ENCODE assay signal across 17 cellular contexts in genomic region chr17:34370376-34370996, GRCh38. TPM values are rescaled to one million over a fixed set of nuclear protein-coding genes. Genes with fewer than 3 reads are reported as not detected.
DNase-seq lines count a peak whose midpoint lies in the region; ATAC-seq, FAIRE-seq and TF ChIP-seq lines count a peak whose summit lies in the region.
"Had no signal": no experiment of that assay in that cellular context is flagged by ENCODE, and none has a peak within 500 bp of the region (broad histone marks: within the 10 kb centered on the region; RNA-seq: fewer than 3 reads in every experiment).

No MANE protein-coding gene starts in this region.

- H3K4me3 Mint-ChIP-seq in activated T-helper 2 cell treated with anti-CD3 and anti-CD28 coated beads, Interferon-gamma antibody, Interleukin-2, Interleukin-4, amounts not matched to agents 10 μg/mL and 5 μg/mL and 100 μg/mL, durations not matched to agents 14 hours and 24 hours and 36 hours (ENCODE audit: low read depth) = no peak overlapping the region

- H3K4me2 ChIP-seq in Loucy (ENCODE audit: low read depth, low read length, poor library complexity, severe bottlenecking) = peak overlapping the region; percentile 18

- H3K79me2 ChIP-seq in Loucy (ENCODE audit: insufficient read depth, low read length) = no peaks in the 10 kb centered on the region

- intact Hi-C loops in activated T-helper 2 cell treated with anti-CD3 and anti-CD28 coated beads, Interferon-gamma antibody, Interleukin-2, Interleukin-4, amounts not matched to agents 10 μg/mL and 5 μg/mL and 100 μg/mL, durations not matched to agents 14 hours and 24 hours and 36 hours (cut with micrococcal nuclease) = no loop called here
- intact Hi-C loops in posterior vena cava (cut with DNase I) (no loop called here), tibial artery (cut with DNase I; ENCODE audit: low total_unique reads) (no loop called here)

- H3K27ac ChIP-seq in tibial artery = no peak overlapping the region
- H3K27ac ChIP-seq: SJSA1 had no signal

- TF ChIP-seq POLR2A in GM12891 (IDR thresholded peaks at IDR 0.05; ENCODE audit: low read depth, low read length) = no peak

- no peaks in the 10 kb centered on the region for H3K36me3 Mint-ChIP-seq in activated T-helper 2 cell treated with anti-CD3 and anti-CD28 coated beads, Interferon-gamma antibody, Interleukin-2, Interleukin-4, amounts not matched to agents 10 μg/mL and 5 μg/mL and 100 μg/mL, durations not matched to agents 14 hours and 24 hours and 36 hours (ENCODE audit: low read depth)

- H3K4me1 ChIP-seq in Loucy (ENCODE audit: insufficient read depth, low read length, poor library complexity, severe bottlenecking) (peaks cover 68% of the 10 kb centered on the region), tibial artery (no peaks in the 10 kb centered on the region)
- H3K4me1 ChIP-seq: BE2C, SJSA1 had no signal

- no peaks in the 10 kb centered on the region for H3K9me3 Mint-ChIP-seq in activated T-helper 2 cell treated with anti-CD3 and anti-CD28 coated beads, Interferon-gamma antibody, Interleukin-2, Interleukin-4, amounts not matched to agents 10 μg/mL and 5 μg/mL and 100 μg/mL, durations not matched to agents 14 hours and 24 hours and 36 hours

- H3F3A ChIP-seq in Loucy (ENCODE audit: low read depth) = peaks cover 8% of the 10 kb centered on the region; the same call in 1 of the 2 replicates

- H3K27me3 ChIP-seq in Loucy (ENCODE audit: insufficient read depth, low read length, poor library complexity, severe bottlenecking) (no peaks in the 10 kb centered on the region), tibial artery (no peaks in the 10 kb centered on the region)
- H3K27me3 ChIP-seq: SJSA1 had no signal

- no peak overlapping the region for H2AFZ ChIP-seq in Loucy (ENCODE audit: low read length)

- peak overlapping the region; percentile 36 for H3K27ac Mint-ChIP-seq in activated T-helper 2 cell treated with anti-CD3 and anti-CD28 coated beads, Interferon-gamma antibody, Interleukin-2, Interleukin-4, amounts not matched to agents 10 μg/mL and 5 μg/mL and 100 μg/mL, durations not matched to agents 14 hours and 24 hours and 36 hours

- H3K9me2 ChIP-seq in Loucy (replicated peaks; ENCODE audit: low read depth, low read length) = no peaks in the 10 kb centered on the region

- no peak for FAIRE-seq in GM12891 (lab: Jason Lieb, UNC)
- FAIRE-seq: H1 had no signal

- H3K4me1 Mint-ChIP-seq in activated T-helper 2 cell treated with anti-CD3 and anti-CD28 coated beads, Interferon-gamma antibody, Interleukin-2, Interleukin-4, amounts not matched to agents 10 μg/mL and 5 μg/mL and 100 μg/mL, durations not matched to agents 14 hours and 24 hours and 36 hours (ENCODE audit: low read depth) = peaks cover 62% of the 10 kb centered on the region

- H3K36me3 ChIP-seq in Loucy (ENCODE audit: insufficient read depth, low read length) (no peaks in the 10 kb centered on the region), tibial artery (no peaks in the 10 kb centered on the region)
- H3K36me3 ChIP-seq: BE2C, SJSA1 had no signal

- DNase-seq in CD1c-positive myeloid dendritic cell (ENCODE audit: extremely low spot score) (peak; percentile 33), posterior vena cava (ENCODE audit: low spot score) (peak; percentile 35), tibial artery (no peak), GM12891 (ENCODE audit: insufficient read length, low spot score) (no peak)
- no peak for DNase-seq in activated T-helper 2 cell treated with anti-CD3 and anti-CD28 coated beads, Interferon-gamma antibody, Interleukin-2, Interleukin-4, amounts not matched to agents 10 μg/mL and 5 μg/mL and 100 μg/mL, durations not matched to agents 14 hours and 24 hours and 36 hours (ENCODE audit: low spot score)
- DNase-seq: BE2C, DMS 273 treated with DMSO at 0.1 percent for 48 hours, NCI-H1436, NCI-H2029 treated with DMSO at 0.1 percent for 48 hours, NCI-H510A treated with DMSO at 0.1 percent for 48 hours, OCI-M1 had no signal

- peak overlapping the region; percentile 18 for H3K9ac ChIP-seq in Loucy (ENCODE audit: low read depth, low read length, poor library complexity, severe bottlenecking)

- H3K4me3 ChIP-seq in Loucy (ENCODE audit: low read length, poor library complexity, severe bottlenecking) = no peak overlapping the region
- no peak overlapping the region for H3K4me3 ChIP-seq in tibial artery
- H3K4me3 ChIP-seq: SJSA1 had no signal

- H3K9me3 ChIP-seq in Loucy (ENCODE audit: insufficient read depth, low read depth, low read length) = no peaks in the 10 kb centered on the region
- no peaks in the 10 kb centered on the region for H3K9me3 ChIP-seq in tibial artery
- H3K9me3 ChIP-seq: BE2C, SJSA1 had no signal

- no peaks in the 10 kb centered on the region for H4K20me1 ChIP-seq in Loucy (ENCODE audit: insufficient read depth, low read length, poor library complexity, severe bottlenecking)

- no peak for ATAC-seq in HG02610 (IDR thresholded peaks at IDR 0.05; ENCODE audit: unreplicated experiment)

- TF ChIP-seq CTCF in Loucy (conservative IDR thresholded peaks at IDR 0.05; ENCODE audit: low read length) (no peak), tibial artery (IDR thresholded peaks at IDR 0.05) (no peak)

- H3K27me3 Mint-ChIP-seq in activated T-helper 2 cell treated with anti-CD3 and anti-CD28 coated beads, Interferon-gamma antibody, Interleukin-2, Interleukin-4, amounts not matched to agents 10 μg/mL and 5 μg/mL and 100 μg/mL, durations not matched to agents 14 hours and 24 hours and 36 hours (ENCODE audit: low read depth) = no peaks in the 10 kb centered on the region

TF ChIP-seq in GM12891, 5 proteins besides CTCF, POLR2A, EP300 and RAD21:
- TF ChIP-seq POU2F2 (IDR thresholded peaks at IDR 0.05; ENCODE audit: low read depth, low read length) (no peak), PAX5 (IDR thresholded peaks at IDR 0.05; ENCODE audit: insufficient read depth, low read length, severe bottlenecking) (no peak), SPI1 (IDR thresholded peaks at IDR 0.05; ENCODE audit: low read depth, low read length) (no peak), TAF1 (IDR thresholded peaks at IDR 0.05; ENCODE audit: low read depth, low read length) (no peak), POLR2AphosphoS5 (IDR thresholded peaks at IDR 0.05; ENCODE audit: low read depth, low read length) (no peak)

RNA-seq across cellular contexts. Expression of gene CCL1, which starts 7.5 kb away (rescaled TPM):
- total RNA-seq in activated T-helper 2 cell treated with anti-CD3 and anti-CD28 coated beads, Interferon-gamma antibody, Interleukin-2, Interleukin-4, amounts not matched to agents 10 μg/mL and 5 μg/mL and 100 μg/mL, durations not matched to agents 14 hours and 24 hours and 36 hours = 88.1 and 98.4 TPM in 2 replicates
- not detected for total RNA-seq in posterior vena cava
- polyA plus RNA-seq in GM12891 (2012; ENCODE audit: low read depth, missing spikeins) = not detected
- total RNA-seq: H1, IMR-90, SJSA1 had no signal
- polyA plus RNA-seq: AG04450, H1, IMR-90 had no signal

RNA-seq across cellular contexts. Expression of gene CCL13, which starts 14.2 kb away (rescaled TPM):
- not detected in 2 replicates for total RNA-seq in activated T-helper 2 cell treated with anti-CD3 and anti-CD28 coated beads, Interferon-gamma antibody, Interleukin-2, Interleukin-4, amounts not matched to agents 10 μg/mL and 5 μg/mL and 100 μg/mL, durations not matched to agents 14 hours and 24 hours and 36 hours
- 1 to 10 TPM; 3.1 to 4.0 TPM for total RNA-seq in posterior vena cava
- not detected for polyA plus RNA-seq in GM12891 (2012; ENCODE audit: low read depth, missing spikeins)
- total RNA-seq: H1, SJSA1 had no signal
- polyA plus RNA-seq: H1, IMR-90 had no signal

RNA-seq across cellular contexts. Expression of gene CCL8, which starts 51.3 kb away (rescaled TPM):
- total RNA-seq in activated T-helper 2 cell treated with anti-CD3 and anti-CD28 coated beads, Interferon-gamma antibody, Interleukin-2, Interleukin-4, amounts not matched to agents 10 μg/mL and 5 μg/mL and 100 μg/mL, durations not matched to agents 14 hours and 24 hours and 36 hours = not detected in 2 replicates
- total RNA-seq in posterior vena cava = under 1 TPM; 0.42 to 0.81 TPM
- not detected for polyA plus RNA-seq in GM12891 (2012; ENCODE audit: low read depth, missing spikeins)
- total RNA-seq: H1, IMR-90, SJSA1 had no signal
- polyA plus RNA-seq: H1, IMR-90 had no signal

Comparison
In these comparisons a context has a peak if more than half of its experiments do, and no peak if none do; other contexts are left out.
1. DNase-seq: peak in CD1c-positive myeloid dendritic cell (single experiment) and posterior vena cava (single experiment); none in activated T-helper 2 cell treated with anti-CD3 and anti-CD28 coated beads, Interferon-gamma antibody, Interleukin-2, Interleukin-4, amounts not matched to agents 10 μg/mL and 5 μg/mL and 100 μg/mL, durations not matched to agents 14 hours and 24 hours and 36 hours (single experiment), tibial artery (0 of 2) and GM12891 (single experiment).
2. RNA of gene CCL1, which starts 7.5 kb away (total RNA-seq): 88.1 to 98.4 TPM in activated T-helper 2 cell treated with anti-CD3 and anti-CD28 coated beads, Interferon-gamma antibody, Interleukin-2, Interleukin-4, amounts not matched to agents 10 μg/mL and 5 μg/mL and 100 μg/mL, durations not matched to agents 14 hours and 24 hours and 36 hours; not detected in posterior vena cava; every median in the first group is over 10 times any median in the second.